7 cellular contexts compared by ENCODE assay signal in the genomic region with DNA sequence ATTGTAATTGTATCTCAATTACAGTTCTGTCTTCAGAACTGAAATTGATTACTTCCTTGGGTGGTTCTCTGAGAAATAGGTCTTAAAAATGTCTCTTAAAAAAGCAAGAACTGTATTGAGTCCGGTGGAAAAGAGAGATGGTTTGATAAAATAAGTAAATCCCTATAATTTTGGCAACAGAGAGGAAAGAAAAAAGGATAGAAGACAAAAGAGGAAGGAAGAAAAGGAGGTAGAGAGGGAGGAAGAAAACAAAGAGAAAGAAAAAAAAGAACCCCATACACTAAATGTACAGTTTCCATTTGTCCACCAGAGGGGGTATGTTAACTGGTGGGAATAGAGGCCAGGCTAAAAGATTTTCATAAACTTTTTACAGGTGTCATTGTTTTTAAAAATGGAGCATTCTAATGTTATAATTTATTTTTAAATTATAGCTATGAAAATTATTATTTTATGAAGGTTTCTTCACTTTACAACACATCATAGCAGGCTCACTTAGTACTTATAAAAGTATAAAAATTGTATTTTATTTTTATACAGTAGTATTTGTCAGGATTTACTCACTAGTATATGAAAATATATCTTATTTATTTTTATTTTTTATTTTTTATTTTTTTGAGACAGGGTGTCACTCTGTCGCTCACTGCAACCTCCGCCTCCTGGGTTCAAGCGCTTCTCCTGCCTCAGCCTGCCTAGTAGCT. TPM values are rescaled to one million over a fixed set of nuclear protein-coding genes. Genes with fewer than 3 reads are reported as not detected.
DNase-seq lines count a peak whose midpoint lies in the region; FAIRE-seq and TF ChIP-seq lines count a peak whose summit lies in the region.

No MANE protein-coding gene starts in this region.

- no peaks in the 10 kb centered on the region for H3K9me2 ChIP-seq in MM.1S (replicated peaks; ENCODE audit: insufficient read depth, low read length)

- H3K4me3 ChIP-seq in MM.1S (ENCODE audit: low read length), result peak overlapping the region; percentile 13; the same call in 1 of the 2 replicates
- no peak overlapping the region for H3K4me3 ChIP-seq in dorsolateral prefrontal cortex

- H2AFZ ChIP-seq in MM.1S (ENCODE audit: low read length), result peak overlapping the region; percentile 28; the same call in 1 of the 2 replicates

- peak overlapping the region; percentile 68 for H3K27ac Mint-ChIP-seq in osteocyte (ENCODE audit: unreplicated experiment)

- peak; percentile 77 for DNase-seq in ELR (ENCODE audit: low read depth)
- peak; percentile 81 for DNase-seq in MM.1S
- DNase-seq in RWPE1 (ENCODE audit: low spot score), result peak; percentile 59
- no peak for DNase-seq in dorsolateral prefrontal cortex
- no peak for DNase-seq in osteocyte (ENCODE audit: extremely low spot score, unreplicated experiment)
- DNase-seq in HK-2 (ENCODE audit: unreplicated experiment), result no peak
- no peak for DNase-seq in H54 (ENCODE audit: insufficient read length, low spot score)

- intact Hi-C loops in dorsolateral prefrontal cortex (cut with DNase I), result loop anchor here in 1 of 2 donors (10.0 kb wide), 2 partner anchors 261 to 371 kb away; a partner anchor contains a TSS

- POLR2A ChIA-PET in RWPE1 (lab: Yijun Ruan, JAX; ENCODE audit: low non-redundant PET), result no interaction called here

- TF ChIP-seq POLR2A in H54 (IDR thresholded peaks at IDR 0.05; ENCODE audit: low read depth, low read length), result no peak

- peaks cover 21% of the 10 kb centered on the region for H3K4me1 Mint-ChIP-seq in osteocyte (ENCODE audit: unreplicated experiment)

- peaks cover 3% of the 10 kb centered on the region for H3F3A ChIP-seq in MM.1S (ENCODE audit: insufficient read depth, low read length)

- peak; percentile 74 for TF ChIP-seq CTCF in MM.1S (IDR thresholded peaks at IDR 0.05; ENCODE audit: low read length)
- peak; percentile 84 for TF ChIP-seq CTCF in RWPE1 (conservative IDR thresholded peaks at IDR 0.05; ENCODE audit: low read depth)
- TF ChIP-seq CTCF in dorsolateral prefrontal cortex (IDR thresholded peaks at IDR 0.05 in 54 of 56, conservative IDR thresholded peaks at IDR 0.05 in 2 of 56; ENCODE audit: low read depth in 1 of 56, partially characterized antibody in 56 of 56), result peak; percentile 67 to 98 (median 83)
- peak; percentile 81 for TF ChIP-seq CTCF in osteocyte (IDR thresholded peaks at IDR 0.05)

- no peaks in the 10 kb centered on the region for H3K27me3 Mint-ChIP-seq in osteocyte (ENCODE audit: unreplicated experiment)

- H3K4me1 ChIP-seq in MM.1S (ENCODE audit: low read length), result peaks cover 17% of the 10 kb centered on the region

- H3K27ac ChIP-seq in MM.1S (ENCODE audit: low read length), result no peak overlapping the region
- H3K27ac ChIP-seq in RWPE1, result no peak overlapping the region
- H3K27ac ChIP-seq in dorsolateral prefrontal cortex, result no peak overlapping the region

- H4K20me1 ChIP-seq in MM.1S (ENCODE audit: insufficient read depth, low read length), result no peaks in the 10 kb centered on the region; the same call in 1 of the 2 replicates

- peak overlapping the region; percentile 32 for H3K4me2 ChIP-seq in MM.1S (ENCODE audit: low read depth, low read length)

- no peak for FAIRE-seq in H54 (lab: Jason Lieb, UNC)

- no peaks in the 10 kb centered on the region for H3K36me3 Mint-ChIP-seq in osteocyte (ENCODE audit: unreplicated experiment)

- H3K27me3 ChIP-seq in MM.1S (replicated peaks; ENCODE audit: insufficient read depth, low read length) (no peaks in the 10 kb centered on the region), dorsolateral prefrontal cortex (no peaks in the 10 kb centered on the region)

- no peaks in the 10 kb centered on the region for H3K9me3 Mint-ChIP-seq in osteocyte (ENCODE audit: unreplicated experiment)

- peak overlapping the region; percentile 66 for H3K4me3 Mint-ChIP-seq in osteocyte (ENCODE audit: unreplicated experiment)

- peaks cover 29% of the 10 kb centered on the region for H3K79me2 ChIP-seq in MM.1S (ENCODE audit: low read length)

- CTCF ChIA-PET in RWPE1 (lab: Yijun Ruan, JAX), result interaction anchor here (0.6 to 1.4 kb wide), 8 partner anchors 20 to 1543 kb away, joined by 3 to 6 read pairs (median 4); a partner anchor contains a TSS

- no peaks in the 10 kb centered on the region for H3K36me3 ChIP-seq in MM.1S (replicated peaks; ENCODE audit: insufficient read depth, low read length)

- peak overlapping the region; percentile 2; the same call in 1 of the 2 replicates for H3K9ac ChIP-seq in MM.1S (ENCODE audit: low read length)

- no peaks in the 10 kb centered on the region for H3K9me3 ChIP-seq in MM.1S (replicated peaks; ENCODE audit: insufficient read depth, low read length)

RNA-seq across cellular contexts. Expression of a gene that starts 2.1 kb away (rescaled TPM):
- total RNA-seq in dorsolateral prefrontal cortex, result 10 to 100 TPM in 36 of 120 experiments, 1 to 10 TPM in 84; 2.0 to 19.1 (median 9.2) TPM
- total RNA-seq in osteocyte, result 7.2 and 7.9 TPM in 2 replicates

RNA-seq across cellular contexts. Expression of a gene that starts 4.7 kb away (rescaled TPM):
- total RNA-seq in dorsolateral prefrontal cortex, result 100 to 1,000 TPM in 94 of 120 experiments, 10 to 100 TPM in 26; 81.3 to 162 (median 110) TPM
- 13.2 and 14.6 TPM in 2 replicates for total RNA-seq in osteocyte

Comparison
In these comparisons a context has a peak if more than half of its experiments do, and no peak if none do; other contexts are left out.
1. DNase-seq: peak in ELR (single experiment), MM.1S (single experiment) and RWPE1 (single experiment); none in dorsolateral prefrontal cortex (0 of 10), osteocyte (single experiment), HK-2 (single experiment) and H54 (single experiment).
2. Peak in every context shown above with its lines, with median percentiles within 50 percentile points of each other: CTCF ChIP-seq.